ENCODE assay signal across 1 cellular context in genomic region chr11:120376547-120377182, GRCh38.
TF ChIP-seq lines count a peak whose summit lies in the region.

No MANE protein-coding gene starts in this region.

TF ChIP-seq in SK-N-SH, 30 proteins besides CTCF, POLR2A, EP300 and RAD21 (continued from another document):
- TF ChIP-seq REST (IDR thresholded peaks at IDR 0.05; ENCODE audit: low read depth, low read length) = no peak
- no peak for TF ChIP-seq EZH2phosphoT487 (IDR thresholded peaks at IDR 0.05; ENCODE audit: borderline replicate concordance, low read depth)
- TF ChIP-seq MAX (IDR thresholded peaks at IDR 0.05; ENCODE audit: low read depth) = no peak
- no peak for TF ChIP-seq MEF2A (IDR thresholded peaks at IDR 0.05; ENCODE audit: borderline replicate concordance, low read depth)
- TF ChIP-seq RCOR1 (IDR thresholded peaks at IDR 0.05; ENCODE audit: low read length) = no peak
- no peak for TF ChIP-seq NRF1 (IDR thresholded peaks at IDR 0.05; ENCODE audit: low read depth, low read length)
- TF ChIP-seq RXRA (IDR thresholded peaks at IDR 0.05; ENCODE audit: borderline replicate concordance, low read depth) = no peak
- no peak for TF ChIP-seq CHD2 (IDR thresholded peaks at IDR 0.05; ENCODE audit: low read length, partially characterized antibody)
- TF ChIP-seq IRF3 (IDR thresholded peaks at IDR 0.05; ENCODE audit: low read depth, low read length) = no peak
- TF ChIP-seq FOXM1 (IDR thresholded peaks at IDR 0.05; ENCODE audit: low read depth) = no peak
- no peak for TF ChIP-seq USF1 (IDR thresholded peaks at IDR 0.05; ENCODE audit: borderline replicate concordance, low read depth)
- no peak for TF ChIP-seq ELF1 (IDR thresholded peaks at IDR 0.05)
